14 cellular contexts compared by ENCODE assay signal in genomic region chr13:28607187-28607955, GRCh38.
"Had no signal": no experiment of that assay in that cellular context is flagged by ENCODE, and none has a peak within 500 bp of the region (broad histone marks: within the 10 kb centered on the region; RNA-seq: fewer than 3 reads in every experiment).

No MANE protein-coding gene starts in this region.

- H3K27me3 ChIP-seq: gastroesophageal sphincter, suprapubic skin, upper lobe of left lung had no signal

- H3K4me3 Mint-ChIP-seq: activated naive CD4-positive, alpha-beta T cell treated with anti-CD3 and anti-CD28 coated beads, Interleukin-2, amount 10 ng/mL, durations not matched to agents 7 days and 5 days; nephron progenitor cell had no signal

- H3K9me3 Mint-ChIP-seq: activated naive CD4-positive, alpha-beta T cell treated with anti-CD3 and anti-CD28 coated beads, Interleukin-2, amount 10 ng/mL, durations not matched to agents 7 days and 5 days; nephron progenitor cell had no signal

- FAIRE-seq: keratinocyte had no signal

- H3K27ac ChIP-seq: gastroesophageal sphincter, psoas muscle, suprapubic skin, upper lobe of left lung had no signal

- DNase-seq: activated naive CD4-positive, alpha-beta T cell treated with anti-CD3 and anti-CD28 coated beads, Interleukin-2, amount 10 ng/mL, durations not matched to agents 7 days and 5 days; effector memory CD4-positive, alpha-beta T cell; mesendoderm; nephron progenitor cell; psoas muscle; stimulated activated CD4-positive, alpha-beta T cell treated with anti-CD3 and anti-CD28 coated beads, Interleukin-2, amount 100 ng/mL, for 24 hours; stimulated activated naive CD8-positive, alpha-beta T cell treated with anti-CD3 and anti-CD28 coated beads, Interleukin-15, Interleukin-2, amounts not matched to agents 100 U/mL and 50 U/mL, for 24 hours; upper lobe of left lung had no signal

- H3K4me3 ChIP-seq: gastroesophageal sphincter, psoas muscle, suprapubic skin, upper lobe of left lung had no signal

- H3K27ac Mint-ChIP-seq: activated naive CD4-positive, alpha-beta T cell treated with anti-CD3 and anti-CD28 coated beads, Interleukin-2, amount 10 ng/mL, durations not matched to agents 7 days and 5 days; activated T-helper 2 cell treated with anti-CD3 and anti-CD28 coated beads, Interferon-gamma antibody, Interleukin-2, Interleukin-4, amounts not matched to agents 10 μg/mL and 5 μg/mL and 100 μg/mL, durations not matched to agents 14 hours and 24 hours and 36 hours; nephron progenitor cell had no signal

- H3K9me3 ChIP-seq: gastroesophageal sphincter, psoas muscle, suprapubic skin, upper lobe of left lung had no signal

- H3K36me3 Mint-ChIP-seq: activated naive CD4-positive, alpha-beta T cell treated with anti-CD3 and anti-CD28 coated beads, Interleukin-2, amount 10 ng/mL, durations not matched to agents 7 days and 5 days had no signal

- H3K36me3 ChIP-seq: gastroesophageal sphincter, suprapubic skin, upper lobe of left lung had no signal

- ATAC-seq: activated CD4-positive, CD25-positive, alpha-beta regulatory T cell treated with anti-CD3 and anti-CD28 coated beads, Interleukin-2, amount 50 U/mL, for 24 hours; gastroesophageal sphincter; psoas muscle; sciatic nerve; stimulated activated naive CD8-positive, alpha-beta T cell treated with anti-CD3 and anti-CD28 coated beads, Interleukin-15, Interleukin-2, amounts not matched to agents 100 U/mL and 50 U/mL, for 24 hours had no signal

- H3K4me1 ChIP-seq: gastroesophageal sphincter, psoas muscle, suprapubic skin had no signal
